Comparison of ENCODE assay signal across 1 cellular context in genomic region chr5:139738777-139739611, GRCh38.
TF ChIP-seq lines count a peak whose summit lies in the region.

No MANE protein-coding gene starts in this region.

TF ChIP-seq in HEK293, 187 proteins besides CTCF, POLR2A, EP300 and RAD21 (continued from another document):
- TF ChIP-seq ZFHX2 (tag by site-specific recombination; conservative IDR thresholded peaks at IDR 0.05): peak; percentile 95
- TF ChIP-seq ZNF600 (tag by site-specific recombination; IDR thresholded peaks at IDR 0.05): no peak
- no peak for TF ChIP-seq ZFP69B (tag by site-specific recombination; IDR thresholded peaks at IDR 0.05)
- no peak for TF ChIP-seq TCF7L2 (IDR thresholded peaks at IDR 0.05; ENCODE audit: borderline replicate concordance, low read depth, low read length)
- 0 out of 2 replicates have a peak, but pooled peaks have one; percentile 72 for TF ChIP-seq ZNF76 (tag by site-specific recombination; IDR thresholded peaks at IDR 0.05; ENCODE audit: borderline replicate concordance, low read depth)
- TF ChIP-seq, protein P1, sequence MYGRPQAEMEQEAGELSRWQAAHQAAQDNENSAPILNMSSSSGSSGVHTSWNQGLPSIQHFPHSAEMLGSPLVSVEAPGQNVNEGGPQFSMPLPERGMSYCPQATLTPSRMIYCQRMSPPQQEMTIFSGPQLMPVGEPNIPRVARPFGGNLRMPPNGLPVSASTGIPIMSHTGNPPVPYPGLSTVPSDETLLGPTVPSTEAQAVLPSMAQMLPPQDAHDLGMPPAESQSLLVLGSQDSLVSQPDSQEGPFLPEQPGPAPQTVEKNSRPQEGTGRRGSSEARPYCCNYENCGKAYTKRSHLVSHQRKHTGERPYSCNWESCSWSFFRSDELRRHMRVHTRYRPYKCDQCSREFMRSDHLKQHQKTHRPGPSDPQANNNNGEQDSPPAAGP (tag by site-specific recombination; IDR thresholded peaks at IDR 0.05): peak; percentile 79
- TF ChIP-seq KLF10 (tag by site-specific recombination; IDR thresholded peaks at IDR 0.05): peak; percentile 31; the same call in 1 of the 2 replicates
TF ChIP-seq in HEK293: peak in this region for 42.
